Comparison of ENCODE assay signal across 21 cellular contexts in genomic region chr3:129822679-129823078, GRCh38.
DNase-seq lines count a peak whose midpoint lies in the region; ATAC-seq, FAIRE-seq and TF ChIP-seq lines count a peak whose summit lies in the region.
"Had no signal": no experiment of that assay in that cellular context is flagged by ENCODE, and none has a peak within 500 bp of the region (broad histone marks: within the 10 kb centered on the region; RNA-seq: fewer than 3 reads in every experiment).

No MANE protein-coding gene starts in this region.

- no peak overlapping the region for H3K4me2 ChIP-seq in A549

- H3K4me3 ChIP-seq in A549 (no peak overlapping the region), GM12865 (ENCODE audit: low read depth, low read length) (no peak overlapping the region), gastroesophageal sphincter (no peak overlapping the region)
- H3K4me3 ChIP-seq: HAP-1, sigmoid colon, vagina had no signal

- no peak for TF ChIP-seq RAD21 in A549 (conservative IDR thresholded peaks at IDR 0.05 in 1 of 2, IDR thresholded peaks at IDR 0.05 in 1 of 2)

- H3K9me3 ChIP-seq in A549: no peaks in the 10 kb centered on the region
- no peaks in the 10 kb centered on the region for H3K9me3 ChIP-seq in gastroesophageal sphincter
- H3K9me3 ChIP-seq: HAP-1, sigmoid colon, vagina had no signal

- H3K4me1 Mint-ChIP-seq in activated naive CD4-positive, alpha-beta T cell treated with anti-CD3 and anti-CD28 coated beads, Interleukin-2, amount 10 ng/mL, durations not matched to agents 7 days and 5 days: peaks cover 10% of the 10 kb centered on the region
- H3K4me1 Mint-ChIP-seq: nephron had no signal

- no peak overlapping the region for H3K4me3 Mint-ChIP-seq in activated naive CD4-positive, alpha-beta T cell treated with anti-CD3 and anti-CD28 coated beads, Interleukin-2, amount 10 ng/mL, durations not matched to agents 7 days and 5 days
- H3K4me3 Mint-ChIP-seq: activated CD4-positive, alpha-beta T cell treated with anti-CD3 and anti-CD28 coated beads, Interleukin-2, amount 10 ng/mL, durations not matched to agents 24 days and 14 days; activated T-cell treated with anti-CD3 and anti-CD28 coated beads, Interleukin-2, amount 50 U/mL, for 4 hours; nephron; stimulated activated memory B cell treated with anti-CD40 and anti-IgM and Interleukin-4, amounts not matched to agents 10 μg/mL and 1 μg/mL and 100 μg/mL, for 72 hours had no signal

- DNase-seq in A549 (ENCODE audit: low read depth in 1 of 2, low spot score in 1 of 2): no peak
- peak; percentile 6 for DNase-seq in GM12865 (ENCODE audit: low read depth)
- DNase-seq in SKM-1 (lab: John Stamatoyannopoulos, UW; ENCODE audit: unreplicated experiment): peak; percentile 49
- no peak for DNase-seq in NCI-H345 treated with DMSO at 0.1 percent for 48 hours (lab: John Stamatoyannopoulos, UW; ENCODE audit: unreplicated experiment)
- no peak for DNase-seq in NAMALWA (ENCODE audit: low spot score)
- DNase-seq in activated naive CD4-positive, alpha-beta T cell treated with anti-CD3 and anti-CD28 coated beads, Interleukin-2, amount 10 ng/mL, durations not matched to agents 7 days and 5 days: no peak
- DNase-seq: activated CD4-positive, alpha-beta T cell treated with anti-CD3 and anti-CD28 coated beads, Interleukin-2, amount 10 ng/mL, durations not matched to agents 24 days and 14 days; activated T-cell treated with anti-CD3 and anti-CD28 coated beads, Interleukin-2, amount 50 U/mL, for 4 hours; cerebellar nuclear complex; left ventricle myocardium superior; NCI-H1417 treated with DMSO at 0.1 percent for 48 hours; NCI-H524 treated with DMSO at 0.1 percent for 48 hours; sigmoid colon had no signal

- H3K27me3 Mint-ChIP-seq in activated naive CD4-positive, alpha-beta T cell treated with anti-CD3 and anti-CD28 coated beads, Interleukin-2, amount 10 ng/mL, durations not matched to agents 7 days and 5 days: no peaks in the 10 kb centered on the region
- H3K27me3 Mint-ChIP-seq: activated CD4-positive, alpha-beta T cell treated with anti-CD3 and anti-CD28 coated beads, Interleukin-2, amount 10 ng/mL, durations not matched to agents 24 days and 14 days; stimulated activated memory B cell treated with anti-CD40 and anti-IgM and Interleukin-4, amounts not matched to agents 10 μg/mL and 1 μg/mL and 100 μg/mL, for 72 hours had no signal

- no peaks in the 10 kb centered on the region for H3K27me3 ChIP-seq in gastroesophageal sphincter
- H3K27me3 ChIP-seq: sigmoid colon, vagina had no signal

- peaks cover 0 to 2% of the 10 kb centered on the region in 2 donors for H3K36me3 ChIP-seq in gastroesophageal sphincter
- H3K36me3 ChIP-seq: HAP-1 had no signal

- H3K27ac ChIP-seq in A549 (peak overlapping the region; percentile 20 to 25; a peak in 3 of 6 replicates), gastroesophageal sphincter (no peak overlapping the region)
- H3K27ac ChIP-seq: epithelial cell of prostate, sigmoid colon, vagina had no signal

- TF ChIP-seq EP300 in A549 (IDR thresholded peaks at IDR 0.05) (no peak), gastroesophageal sphincter (IDR thresholded peaks at IDR 0.05) (no peak)

- 100% methylated on average over 1 of the region's 1 CpG for WGBS in A549 (ENCODE audit: missing lambda C conversion rate)
- 100% methylated on average over 1 of the region's 1 CpG for WGBS in gastroesophageal sphincter (ENCODE audit: low coverage in 1 of 2), 2 donors

- CTCF ChIA-PET in A549 (lab: Yijun Ruan, JAX): interaction anchor here (12.8 kb wide), 1 partner anchor 192 kb away, joined by 178 read pairs; no protein-coding TSS in a partner anchor
- CTCF ChIA-PET in activated naive CD4-positive, alpha-beta T cell treated with anti-CD3 and anti-CD28 coated beads, Interleukin-2, amount 10 ng/mL, durations not matched to agents 7 days and 5 days (lab: Charles Lee): interaction anchor here (0.9 to 1.0 kb wide), 2 partner anchors 168 to 173 kb away, joined by 3 to 4 read pairs; no protein-coding TSS in a partner anchor

- H3K27ac Mint-ChIP-seq in activated naive CD4-positive, alpha-beta T cell treated with anti-CD3 and anti-CD28 coated beads, Interleukin-2, amount 10 ng/mL, durations not matched to agents 7 days and 5 days: no peak overlapping the region
- H3K27ac Mint-ChIP-seq: activated CD4-positive, alpha-beta T cell treated with anti-CD3 and anti-CD28 coated beads, Interleukin-2, amount 10 ng/mL, durations not matched to agents 24 days and 14 days; nephron; stimulated activated memory B cell treated with anti-CD40 and anti-IgM and Interleukin-4, amounts not matched to agents 10 μg/mL and 1 μg/mL and 100 μg/mL, for 72 hours had no signal

- no peak for FAIRE-seq in A549 (lab: Jason Lieb, UNC)
- FAIRE-seq: RCC 7860 had no signal

- TF ChIP-seq POLR2A in A549 (IDR thresholded peaks at IDR 0.05; ENCODE audit: low read length) (no peak), gastroesophageal sphincter (IDR thresholded peaks at IDR 0.05) (no peak)

- no peak for ATAC-seq in A549
- ATAC-seq in gastroesophageal sphincter: peak; percentile 41
- no peak for ATAC-seq in GM18498 (IDR thresholded peaks at IDR 0.05; ENCODE audit: unreplicated experiment)
- ATAC-seq: activated T-cell treated with anti-CD3 and anti-CD28 coated beads, Interleukin-2, amount 50 U/mL, for 4 hours; left ventricle myocardium superior; stimulated activated memory B cell treated with anti-CD40 and anti-IgM and Interleukin-4, amounts not matched to agents 10 μg/mL and 1 μg/mL and 100 μg/mL, for 72 hours had no signal

- no peaks in the 10 kb centered on the region for H3K9me3 Mint-ChIP-seq in activated naive CD4-positive, alpha-beta T cell treated with anti-CD3 and anti-CD28 coated beads, Interleukin-2, amount 10 ng/mL, durations not matched to agents 7 days and 5 days
- H3K9me3 Mint-ChIP-seq: activated CD4-positive, alpha-beta T cell treated with anti-CD3 and anti-CD28 coated beads, Interleukin-2, amount 10 ng/mL, durations not matched to agents 24 days and 14 days; activated T-cell treated with anti-CD3 and anti-CD28 coated beads, Interleukin-2, amount 50 U/mL, for 4 hours; nephron; stimulated activated memory B cell treated with anti-CD40 and anti-IgM and Interleukin-4, amounts not matched to agents 10 μg/mL and 1 μg/mL and 100 μg/mL, for 72 hours had no signal

- peaks cover 31% of the 10 kb centered on the region for H3K4me1 ChIP-seq in A549
- peaks cover 0 to 5% (median 0%) of the 10 kb centered on the region in 3 donors for H3K4me1 ChIP-seq in gastroesophageal sphincter
- H3K4me1 ChIP-seq: HAP-1, sigmoid colon had no signal

- H3K36me3 Mint-ChIP-seq in activated naive CD4-positive, alpha-beta T cell treated with anti-CD3 and anti-CD28 coated beads, Interleukin-2, amount 10 ng/mL, durations not matched to agents 7 days and 5 days: peaks cover 6% of the 10 kb centered on the region
- H3K36me3 Mint-ChIP-seq: stimulated activated memory B cell treated with anti-CD40 and anti-IgM and Interleukin-4, amounts not matched to agents 10 μg/mL and 1 μg/mL and 100 μg/mL, for 72 hours had no signal

- POLR2A ChIA-PET in A549 (lab: Yijun Ruan, JAX): interaction anchor here (1.1 kb wide), 1 partner anchor 29 kb away, joined by 3 read pairs; no protein-coding TSS in a partner anchor

- no peak for TF ChIP-seq CTCF in A549 (IDR thresholded peaks at IDR 0.05)
- TF ChIP-seq CTCF in GM12865 (IDR thresholded peaks at IDR 0.05; ENCODE audit: insufficient read depth, low read depth, low read length, missing control alignments): no peak
- TF ChIP-seq CTCF in gastroesophageal sphincter (IDR thresholded peaks at IDR 0.05): no peak

TF ChIP-seq in A549, 52 proteins besides CTCF, POLR2A, EP300 and RAD21:
- no peak for TF ChIP-seq SMC3 (IDR thresholded peaks at IDR 0.05)
- no peak for TF ChIP-seq RCOR1 (IDR thresholded peaks at IDR 0.05; ENCODE audit: low read depth, low read length)
- TF ChIP-seq SREBF2 (IDR thresholded peaks at IDR 0.05): no peak
- TF ChIP-seq ZC3H11A (IDR thresholded peaks at IDR 0.05): no peak
- TF ChIP-seq EHMT2 (IDR thresholded peaks at IDR 0.05; ENCODE audit: low read depth): no peak

Comparison
In these comparisons a context has a peak if more than half of its experiments do, and no peak if none do; other contexts are left out.
1. DNase-seq: peak in GM12865 (single experiment) and SKM-1 (single experiment); none in A549 (0 of 2), NCI-H345 treated with DMSO at 0.1 percent for 48 hours (single experiment), NAMALWA (single experiment) and activated naive CD4-positive, alpha-beta T cell treated with anti-CD3 and anti-CD28 coated beads, Interleukin-2, amount 10 ng/mL, durations not matched to agents 7 days and 5 days (single experiment).
2. H3K27ac ChIP-seq: peak in A549 (2 of 2); none in gastroesophageal sphincter (0 of 4).